ENCODE assay signal across 8 cellular contexts in the genomic region with DNA sequence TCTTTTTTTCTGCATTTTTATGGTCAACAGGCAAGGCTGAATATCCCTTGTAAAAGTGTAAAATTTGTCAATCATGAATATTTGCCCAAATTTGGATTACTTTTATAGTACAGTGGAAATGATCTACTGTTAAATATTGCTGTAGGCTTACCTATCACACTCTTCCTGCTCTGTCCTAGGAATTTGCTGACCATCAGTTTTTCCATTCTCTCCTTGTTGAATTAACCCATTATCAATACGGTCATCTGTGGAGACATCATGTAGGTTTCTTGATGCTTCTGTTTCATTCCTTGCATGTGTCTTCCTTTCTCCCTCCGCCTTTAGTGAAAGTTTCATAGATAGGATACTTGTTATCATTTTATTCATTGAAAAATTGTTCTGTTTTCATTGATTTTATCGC.
"Had no signal": no experiment of that assay in that cellular context is flagged by ENCODE, and none has a peak within 500 bp of the region (broad histone marks: within the 10 kb centered on the region; RNA-seq: fewer than 3 reads in every experiment).

No MANE protein-coding gene starts in this region.

- DNase-seq: GDM1, GF-D8 had no signal

- H3K4me3 ChIP-seq: GM12878 had no signal

- FAIRE-seq: G401.6, GM12878, GM12891, GM12892, GM18507, GM19239 had no signal

- ATAC-seq: GM12878 had no signal
